Comparison of ENCODE assay signal across 1 cellular context in the genomic region with DNA sequence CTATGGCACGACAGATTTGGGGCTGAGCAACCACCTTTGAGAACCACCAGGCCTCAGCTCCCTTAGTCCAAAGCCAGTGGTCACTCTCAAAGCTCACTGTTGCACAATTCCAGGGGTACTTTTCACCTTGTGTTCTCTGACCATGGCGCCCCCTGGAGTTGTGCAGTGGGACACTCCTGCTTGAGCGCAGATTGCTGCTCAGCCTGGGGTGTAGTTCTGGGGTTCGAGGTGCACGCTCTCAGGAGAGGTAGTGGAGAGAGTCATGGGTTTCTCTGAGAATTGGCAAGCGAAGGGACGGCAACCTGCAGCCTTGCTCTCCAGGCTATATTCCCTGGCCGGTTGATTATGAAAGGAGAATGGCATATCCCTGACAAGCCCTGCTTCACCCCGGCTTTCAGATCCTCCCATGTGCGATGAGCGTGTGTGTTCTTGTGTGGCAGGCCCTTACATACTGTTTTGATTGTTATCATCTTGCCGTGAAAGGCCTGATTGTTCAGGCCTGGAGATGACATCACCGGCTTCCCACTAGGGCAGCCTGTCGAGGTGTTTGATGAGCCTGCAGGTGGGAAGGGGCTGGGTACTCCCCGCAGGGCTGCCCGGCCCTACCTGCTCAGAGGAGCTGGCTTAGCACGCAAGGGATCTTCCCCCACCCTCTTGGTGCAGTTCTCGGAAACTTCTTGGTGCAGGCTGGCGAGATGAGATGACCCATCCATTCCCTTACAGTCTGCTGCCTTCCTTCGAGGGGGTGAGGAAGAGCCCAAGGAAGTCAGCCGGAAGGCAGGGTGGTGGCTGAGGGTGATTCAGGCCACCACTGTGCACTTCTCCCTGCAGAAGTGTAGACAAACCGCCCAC.
TF ChIP-seq lines count a peak whose summit lies in the region.

No MANE protein-coding gene starts in this region.

TF ChIP-seq in HepG2, 621 proteins besides CTCF, POLR2A, EP300 and RAD21 (continued from another document and continues in another):
- TF ChIP-seq, protein P1, sequence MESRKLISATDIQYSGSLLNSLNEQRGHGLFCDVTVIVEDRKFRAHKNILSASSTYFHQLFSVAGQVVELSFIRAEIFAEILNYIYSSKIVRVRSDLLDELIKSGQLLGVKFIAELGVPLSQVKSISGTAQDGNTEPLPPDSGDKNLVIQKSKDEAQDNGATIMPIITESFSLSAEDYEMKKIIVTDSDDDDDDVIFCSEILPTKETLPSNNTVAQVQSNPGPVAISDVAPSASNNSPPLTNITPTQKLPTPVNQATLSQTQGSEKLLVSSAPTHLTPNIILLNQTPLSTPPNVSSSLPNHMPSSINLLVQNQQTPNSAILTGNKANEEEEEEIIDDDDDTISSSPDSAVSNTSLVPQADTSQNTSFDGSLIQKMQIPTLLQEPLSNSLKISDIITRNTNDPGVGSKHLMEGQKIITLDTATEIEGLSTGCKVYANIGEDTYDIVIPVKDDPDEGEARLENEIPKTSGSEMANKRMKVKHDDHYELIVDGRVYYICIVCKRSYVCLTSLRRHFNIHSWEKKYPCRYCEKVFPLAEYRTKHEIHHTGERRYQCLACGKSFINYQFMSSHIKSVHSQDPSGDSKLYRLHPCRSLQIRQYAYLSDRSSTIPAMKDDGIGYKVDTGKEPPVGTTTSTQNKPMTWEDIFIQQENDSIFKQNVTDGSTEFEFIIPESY (CRISPR knock-in tag; IDR thresholded peaks at IDR 0.05): peak; percentile 74
- TF ChIP-seq, protein P2, sequence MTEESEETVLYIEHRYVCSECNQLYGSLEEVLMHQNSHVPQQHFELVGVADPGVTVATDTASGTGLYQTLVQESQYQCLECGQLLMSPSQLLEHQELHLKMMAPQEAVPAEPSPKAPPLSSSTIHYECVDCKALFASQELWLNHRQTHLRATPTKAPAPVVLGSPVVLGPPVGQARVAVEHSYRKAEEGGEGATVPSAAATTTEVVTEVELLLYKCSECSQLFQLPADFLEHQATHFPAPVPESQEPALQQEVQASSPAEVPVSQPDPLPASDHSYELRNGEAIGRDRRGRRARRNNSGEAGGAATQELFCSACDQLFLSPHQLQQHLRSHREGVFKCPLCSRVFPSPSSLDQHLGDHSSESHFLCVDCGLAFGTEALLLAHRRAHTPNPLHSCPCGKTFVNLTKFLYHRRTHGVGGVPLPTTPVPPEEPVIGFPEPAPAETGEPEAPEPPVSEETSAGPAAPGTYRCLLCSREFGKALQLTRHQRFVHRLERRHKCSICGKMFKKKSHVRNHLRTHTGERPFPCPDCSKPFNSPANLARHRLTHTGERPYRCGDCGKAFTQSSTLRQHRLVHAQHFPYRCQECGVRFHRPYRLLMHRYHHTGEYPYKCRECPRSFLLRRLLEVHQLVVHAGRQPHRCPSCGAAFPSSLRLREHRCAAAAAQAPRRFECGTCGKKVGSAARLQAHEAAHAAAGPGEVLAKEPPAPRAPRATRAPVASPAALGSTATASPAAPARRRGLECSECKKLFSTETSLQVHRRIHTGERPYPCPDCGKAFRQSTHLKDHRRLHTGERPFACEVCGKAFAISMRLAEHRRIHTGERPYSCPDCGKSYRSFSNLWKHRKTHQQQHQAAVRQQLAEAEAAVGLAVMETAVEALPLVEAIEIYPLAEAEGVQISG (CRISPR knock-in tag; IDR thresholded peaks at IDR 0.05): peak; percentile 13
- TF ChIP-seq ZNF143 (CRISPR knock-in tag; IDR thresholded peaks at IDR 0.05) (0 out of 2 replicates have a peak, but pooled peaks have one; percentile 13), MTA1 (CRISPR knock-in tag; IDR thresholded peaks at IDR 0.05; ENCODE audit: borderline replicate concordance) (peak; percentile 80; the same call in 1 of the 2 replicates), HOXA3 (CRISPR knock-in tag; IDR thresholded peaks at IDR 0.05) (peak; percentile 54; the same call in 1 of the 2 replicates), KLF16 (CRISPR knock-in tag; IDR thresholded peaks at IDR 0.05) (0 out of 4 replicates have a peak, but pooled peaks of 1 of the 2 experiments have one; percentile 43), JUN (CRISPR knock-in tag; IDR thresholded peaks at IDR 0.05) (peak; percentile 98), ZNF124 (CRISPR knock-in tag; IDR thresholded peaks at IDR 0.05) (0 out of 2 replicates have a peak, but pooled peaks have one; percentile 71), STAG1 (CRISPR knock-in tag; IDR thresholded peaks at IDR 0.05) (peak; percentile 29; the same call in 1 of the 2 replicates), PPARG (CRISPR knock-in tag; conservative IDR thresholded peaks at IDR 0.05) (peak; percentile 63), TP53 (CRISPR knock-in tag; conservative IDR thresholded peaks at IDR 0.05) (0 out of 2 replicates have a peak, but pooled peaks have one; percentile 46), NAIF1 (CRISPR knock-in tag; IDR thresholded peaks at IDR 0.05; ENCODE audit: borderline replicate concordance) (no peak), ZNF883 (CRISPR knock-in tag; IDR thresholded peaks at IDR 0.05; ENCODE audit: not compliant biosample characterization) (no peak), NKX3-1 (CRISPR knock-in tag; IDR thresholded peaks at IDR 0.05) (peak; percentile 14; the same call in 1 of the 2 replicates), HNF4G (IDR thresholded peaks at IDR 0.05; ENCODE audit: borderline replicate concordance, low read depth, low read length) (no peak), HNF4G (CRISPR knock-in tag; IDR thresholded peaks at IDR 0.05; ENCODE audit: borderline replicate concordance, low read depth) (0 out of 2 replicates have a peak, but pooled peaks have one; percentile 53), TCF7L2 (IDR thresholded peaks at IDR 0.05; ENCODE audit: low read depth, low read length) (no peak), MEF2D (CRISPR knock-in tag; IDR thresholded peaks at IDR 0.05) (peak; percentile 40), THAP11 (CRISPR knock-in tag; IDR thresholded peaks at IDR 0.05) (peak; percentile 74), ERF (CRISPR knock-in tag; IDR thresholded peaks at IDR 0.05) (peak; percentile 59; the same call in 1 of the 2 replicates), XRCC5 (optimal IDR thresholded peaks at IDR 0.05; ENCODE audit: low read length) (peak; percentile 18)
- TF ChIP-seq, protein P3, sequence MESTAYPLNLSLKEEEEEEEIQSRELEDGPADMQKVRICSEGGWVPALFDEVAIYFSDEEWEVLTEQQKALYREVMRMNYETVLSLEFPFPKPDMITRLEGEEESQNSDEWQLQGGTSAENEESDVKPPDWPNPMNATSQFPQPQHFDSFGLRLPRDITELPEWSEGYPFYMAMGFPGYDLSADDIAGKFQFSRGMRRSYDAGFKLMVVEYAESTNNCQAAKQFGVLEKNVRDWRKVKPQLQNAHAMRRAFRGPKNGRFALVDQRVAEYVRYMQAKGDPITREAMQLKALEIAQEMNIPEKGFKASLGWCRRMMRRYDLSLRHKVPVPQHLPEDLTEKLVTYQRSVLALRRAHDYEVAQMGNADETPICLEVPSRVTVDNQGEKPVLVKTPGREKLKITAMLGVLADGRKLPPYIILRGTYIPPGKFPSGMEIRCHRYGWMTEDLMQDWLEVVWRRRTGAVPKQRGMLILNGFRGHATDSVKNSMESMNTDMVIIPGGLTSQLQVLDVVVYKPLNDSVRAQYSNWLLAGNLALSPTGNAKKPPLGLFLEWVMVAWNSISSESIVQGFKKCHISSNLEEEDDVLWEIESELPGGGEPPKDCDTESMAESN (CRISPR knock-in tag; conservative IDR thresholded peaks at IDR 0.05): peak; percentile 62; the same call in 1 of the 2 replicates
- TF ChIP-seq, protein P4, sequence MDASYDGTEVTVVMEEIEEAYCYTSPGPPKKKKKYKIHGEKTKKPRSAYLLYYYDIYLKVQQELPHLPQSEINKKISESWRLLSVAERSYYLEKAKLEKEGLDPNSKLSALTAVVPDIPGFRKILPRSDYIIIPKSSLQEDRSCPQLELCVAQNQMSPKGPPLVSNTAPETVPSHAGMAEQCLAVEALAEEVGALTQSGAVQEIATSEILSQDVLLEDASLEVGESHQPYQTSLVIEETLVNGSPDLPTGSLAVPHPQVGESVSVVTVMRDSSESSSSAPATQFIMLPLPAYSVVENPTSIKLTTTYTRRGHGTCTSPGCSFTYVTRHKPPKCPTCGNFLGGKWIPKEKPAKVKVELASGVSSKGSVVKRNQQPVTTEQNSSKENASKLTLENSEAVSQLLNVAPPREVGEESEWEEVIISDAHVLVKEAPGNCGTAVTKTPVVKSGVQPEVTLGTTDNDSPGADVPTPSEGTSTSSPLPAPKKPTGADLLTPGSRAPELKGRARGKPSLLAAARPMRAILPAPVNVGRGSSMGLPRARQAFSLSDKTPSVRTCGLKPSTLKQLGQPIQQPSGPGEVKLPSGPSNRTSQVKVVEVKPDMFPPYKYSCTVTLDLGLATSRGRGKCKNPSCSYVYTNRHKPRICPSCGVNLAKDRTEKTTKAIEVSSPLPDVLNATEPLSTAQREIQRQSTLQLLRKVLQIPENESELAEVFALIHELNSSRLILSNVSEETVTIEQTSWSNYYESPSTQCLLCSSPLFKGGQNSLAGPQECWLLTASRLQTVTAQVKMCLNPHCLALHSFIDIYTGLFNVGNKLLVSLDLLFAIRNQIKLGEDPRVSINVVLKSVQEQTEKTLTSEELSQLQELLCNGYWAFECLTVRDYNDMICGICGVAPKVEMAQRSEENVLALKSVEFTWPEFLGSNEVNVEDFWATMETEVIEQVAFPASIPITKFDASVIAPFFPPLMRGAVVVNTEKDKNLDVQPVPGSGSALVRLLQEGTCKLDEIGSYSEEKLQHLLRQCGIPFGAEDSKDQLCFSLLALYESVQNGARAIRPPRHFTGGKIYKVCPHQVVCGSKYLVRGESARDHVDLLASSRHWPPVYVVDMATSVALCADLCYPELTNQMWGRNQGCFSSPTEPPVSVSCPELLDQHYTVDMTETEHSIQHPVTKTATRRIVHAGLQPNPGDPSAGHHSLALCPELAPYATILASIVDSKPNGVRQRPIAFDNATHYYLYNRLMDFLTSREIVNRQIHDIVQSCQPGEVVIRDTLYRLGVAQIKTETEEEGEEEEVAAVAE (CRISPR knock-in tag; IDR thresholded peaks at IDR 0.05; ENCODE audit: borderline replicate concordance): peak; percentile 72; the same call in 1 of the 2 replicates
- TF ChIP-seq, protein P5, sequence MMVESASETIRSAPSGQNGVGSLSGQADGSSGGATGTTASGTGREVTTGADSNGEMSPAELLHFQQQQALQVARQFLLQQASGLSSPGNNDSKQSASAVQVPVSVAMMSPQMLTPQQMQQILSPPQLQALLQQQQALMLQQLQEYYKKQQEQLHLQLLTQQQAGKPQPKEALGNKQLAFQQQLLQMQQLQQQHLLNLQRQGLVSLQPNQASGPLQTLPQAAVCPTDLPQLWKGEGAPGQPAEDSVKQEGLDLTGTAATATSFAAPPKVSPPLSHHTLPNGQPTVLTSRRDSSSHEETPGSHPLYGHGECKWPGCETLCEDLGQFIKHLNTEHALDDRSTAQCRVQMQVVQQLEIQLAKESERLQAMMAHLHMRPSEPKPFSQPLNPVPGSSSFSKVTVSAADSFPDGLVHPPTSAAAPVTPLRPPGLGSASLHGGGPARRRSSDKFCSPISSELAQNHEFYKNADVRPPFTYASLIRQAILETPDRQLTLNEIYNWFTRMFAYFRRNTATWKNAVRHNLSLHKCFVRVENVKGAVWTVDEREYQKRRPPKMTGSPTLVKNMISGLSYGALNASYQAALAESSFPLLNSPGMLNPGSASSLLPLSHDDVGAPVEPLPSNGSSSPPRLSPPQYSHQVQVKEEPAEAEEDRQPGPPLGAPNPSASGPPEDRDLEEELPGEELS (CRISPR knock-in tag; IDR thresholded peaks at IDR 0.05): peak; percentile 72; the same call in 1 of the 2 replicates
- TF ChIP-seq, protein P6, sequence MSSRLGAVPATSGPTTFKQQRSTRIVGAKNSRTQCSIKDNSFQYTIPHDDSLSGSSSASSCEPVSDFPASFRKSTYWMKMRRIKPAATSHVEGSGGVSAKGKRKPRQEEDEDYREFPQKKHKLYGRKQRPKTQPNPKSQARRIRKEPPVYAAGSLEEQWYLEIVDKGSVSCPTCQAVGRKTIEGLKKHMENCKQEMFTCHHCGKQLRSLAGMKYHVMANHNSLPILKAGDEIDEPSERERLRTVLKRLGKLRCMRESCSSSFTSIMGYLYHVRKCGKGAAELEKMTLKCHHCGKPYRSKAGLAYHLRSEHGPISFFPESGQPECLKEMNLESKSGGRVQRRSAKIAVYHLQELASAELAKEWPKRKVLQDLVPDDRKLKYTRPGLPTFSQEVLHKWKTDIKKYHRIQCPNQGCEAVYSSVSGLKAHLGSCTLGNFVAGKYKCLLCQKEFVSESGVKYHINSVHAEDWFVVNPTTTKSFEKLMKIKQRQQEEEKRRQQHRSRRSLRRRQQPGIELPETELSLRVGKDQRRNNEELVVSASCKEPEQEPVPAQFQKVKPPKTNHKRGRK (CRISPR knock-in tag; IDR thresholded peaks at IDR 0.05): no peak; the same call in none of the 2 replicates
- TF ChIP-seq, protein P7, sequence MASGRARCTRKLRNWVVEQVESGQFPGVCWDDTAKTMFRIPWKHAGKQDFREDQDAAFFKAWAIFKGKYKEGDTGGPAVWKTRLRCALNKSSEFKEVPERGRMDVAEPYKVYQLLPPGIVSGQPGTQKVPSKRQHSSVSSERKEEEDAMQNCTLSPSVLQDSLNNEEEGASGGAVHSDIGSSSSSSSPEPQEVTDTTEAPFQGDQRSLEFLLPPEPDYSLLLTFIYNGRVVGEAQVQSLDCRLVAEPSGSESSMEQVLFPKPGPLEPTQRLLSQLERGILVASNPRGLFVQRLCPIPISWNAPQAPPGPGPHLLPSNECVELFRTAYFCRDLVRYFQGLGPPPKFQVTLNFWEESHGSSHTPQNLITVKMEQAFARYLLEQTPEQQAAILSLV (CRISPR knock-in tag; IDR thresholded peaks at IDR 0.05; ENCODE audit: borderline replicate concordance): peak; percentile 82
- TF ChIP-seq, protein P8, sequence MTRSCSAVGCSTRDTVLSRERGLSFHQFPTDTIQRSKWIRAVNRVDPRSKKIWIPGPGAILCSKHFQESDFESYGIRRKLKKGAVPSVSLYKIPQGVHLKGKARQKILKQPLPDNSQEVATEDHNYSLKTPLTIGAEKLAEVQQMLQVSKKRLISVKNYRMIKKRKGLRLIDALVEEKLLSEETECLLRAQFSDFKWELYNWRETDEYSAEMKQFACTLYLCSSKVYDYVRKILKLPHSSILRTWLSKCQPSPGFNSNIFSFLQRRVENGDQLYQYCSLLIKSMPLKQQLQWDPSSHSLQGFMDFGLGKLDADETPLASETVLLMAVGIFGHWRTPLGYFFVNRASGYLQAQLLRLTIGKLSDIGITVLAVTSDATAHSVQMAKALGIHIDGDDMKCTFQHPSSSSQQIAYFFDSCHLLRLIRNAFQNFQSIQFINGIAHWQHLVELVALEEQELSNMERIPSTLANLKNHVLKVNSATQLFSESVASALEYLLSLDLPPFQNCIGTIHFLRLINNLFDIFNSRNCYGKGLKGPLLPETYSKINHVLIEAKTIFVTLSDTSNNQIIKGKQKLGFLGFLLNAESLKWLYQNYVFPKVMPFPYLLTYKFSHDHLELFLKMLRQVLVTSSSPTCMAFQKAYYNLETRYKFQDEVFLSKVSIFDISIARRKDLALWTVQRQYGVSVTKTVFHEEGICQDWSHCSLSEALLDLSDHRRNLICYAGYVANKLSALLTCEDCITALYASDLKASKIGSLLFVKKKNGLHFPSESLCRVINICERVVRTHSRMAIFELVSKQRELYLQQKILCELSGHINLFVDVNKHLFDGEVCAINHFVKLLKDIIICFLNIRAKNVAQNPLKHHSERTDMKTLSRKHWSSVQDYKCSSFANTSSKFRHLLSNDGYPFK (CRISPR knock-in tag; IDR thresholded peaks at IDR 0.05; ENCODE audit: borderline replicate concordance): peak; percentile 68; the same call in 1 of the 2 replicates
- TF ChIP-seq, protein P9, sequence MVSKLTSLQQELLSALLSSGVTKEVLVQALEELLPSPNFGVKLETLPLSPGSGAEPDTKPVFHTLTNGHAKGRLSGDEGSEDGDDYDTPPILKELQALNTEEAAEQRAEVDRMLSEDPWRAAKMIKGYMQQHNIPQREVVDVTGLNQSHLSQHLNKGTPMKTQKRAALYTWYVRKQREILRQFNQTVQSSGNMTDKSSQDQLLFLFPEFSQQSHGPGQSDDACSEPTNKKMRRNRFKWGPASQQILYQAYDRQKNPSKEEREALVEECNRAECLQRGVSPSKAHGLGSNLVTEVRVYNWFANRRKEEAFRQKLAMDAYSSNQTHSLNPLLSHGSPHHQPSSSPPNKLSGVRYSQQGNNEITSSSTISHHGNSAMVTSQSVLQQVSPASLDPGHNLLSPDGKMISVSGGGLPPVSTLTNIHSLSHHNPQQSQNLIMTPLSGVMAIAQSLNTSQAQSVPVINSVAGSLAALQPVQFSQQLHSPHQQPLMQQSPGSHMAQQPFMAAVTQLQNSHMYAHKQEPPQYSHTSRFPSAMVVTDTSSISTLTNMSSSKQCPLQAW (CRISPR knock-in tag; IDR thresholded peaks at IDR 0.05): peak; percentile 73; the same call in 1 of the 2 replicates
